ENCODE assay signal across 8 cellular contexts in genomic region chr2:238290079-238290478, GRCh38. TPM values are rescaled to one million over a fixed set of nuclear protein-coding genes. Genes with fewer than 3 reads are reported as not detected.
DNase-seq lines count a peak whose midpoint lies in the region; ATAC-seq and TF ChIP-seq lines count a peak whose summit lies in the region.

No MANE protein-coding gene starts in this region.

- H3K4me1 Mint-ChIP-seq in CD4-positive, alpha-beta T cell (ENCODE audit: low read depth): peaks cover 36% of the 10 kb centered on the region

- H3K27me3 Mint-ChIP-seq in CD4-positive, alpha-beta T cell: no peaks in the 10 kb centered on the region

- H3K36me3 Mint-ChIP-seq in CD4-positive, alpha-beta T cell (ENCODE audit: low read depth): peaks cover 8% of the 10 kb centered on the region

- H3K27ac Mint-ChIP-seq in CD4-positive, alpha-beta T cell: peak overlapping the region; percentile 99

- intact Hi-C loops in CD4-positive, alpha-beta T cell (cut with DNase I, micrococcal nuclease): loop anchor here in 1 of 2 experiments (2.0 kb wide), 1 partner anchor 139 kb away; no protein-coding TSS in a partner anchor
- intact Hi-C loops in left ventricle myocardium superior (cut with micrococcal nuclease) (no loop called here), spleen (cut with DNase I; ENCODE audit: low total_unique reads) (no loop called here)

- peak in 3 of 10 experiments; percentile 13 to 23 (median 19) for DNase-seq in CD4-positive, alpha-beta T cell
- DNase-seq in NCI-H1436 treated with DMSO at 0.1 percent for 48 hours (lab: John Stamatoyannopoulos, UW) (peak; percentile 27), left ventricle myocardium superior (peak; percentile 43), spleen (peak; percentile 82), CD1c-positive myeloid dendritic cell (ENCODE audit: extremely low spot score) (no peak), AML-193 (lab: John Stamatoyannopoulos, UW) (no peak)
- DNase-seq in activated CD8-positive, alpha-beta memory T cell treated with anti-CD3 and anti-CD28 coated beads, Interleukin-2, amount 50 U/mL, for 24 hours (ENCODE audit: extremely low read depth): peak; percentile 3

- H3K27ac ChIP-seq in CD4-positive, alpha-beta T cell (ENCODE audit: low read depth, low read length): no peak overlapping the region
- peak overlapping the region in 5 of 8 donors; percentile 89 to 94 (median 92) for H3K27ac ChIP-seq in spleen

- no peaks in the 10 kb centered on the region for H3K27me3 ChIP-seq in CD4-positive, alpha-beta T cell (ENCODE audit: control insufficient read depth, insufficient read depth, low read length)
- no peaks in the 10 kb centered on the region for H3K27me3 ChIP-seq in spleen (replicated peaks in 1 of 7)

- H3K9me3 Mint-ChIP-seq in CD4-positive, alpha-beta T cell: no peaks in the 10 kb centered on the region

- TF ChIP-seq CTCF in CD4-positive, alpha-beta T cell (IDR thresholded peaks at IDR 0.05): no peak
- TF ChIP-seq CTCF in spleen (IDR thresholded peaks at IDR 0.05 in 8 of 11, conservative IDR thresholded peaks at IDR 0.05 in 3 of 11): no peak

- POLR2A ChIA-PET in CD4-positive, alpha-beta T cell (lab: Charles Lee): interaction anchor here (1.6 kb wide), 1 partner anchor 26 kb away, joined by 7 read pairs; no protein-coding TSS in a partner anchor

- H3K4me1 ChIP-seq in spleen: peaks cover 21 to 49% (median 39%) of the 10 kb centered on the region in 6 donors

- 54 to 66% (median 64%) methylated on average over 8 of the region's 8 CpGs for WGBS in spleen, 5 donors

- no peaks in the 10 kb centered on the region for H3K36me3 ChIP-seq in spleen

- CTCF ChIA-PET in CD4-positive, alpha-beta T cell (lab: Charles Lee): interaction anchor here (1.5 kb wide), 1 partner anchor 27 kb away, joined by 4 read pairs; no protein-coding TSS in a partner anchor

- TF ChIP-seq POLR2A in spleen (IDR thresholded peaks at IDR 0.05): no peak

- no peak for ATAC-seq in CD4-positive, alpha-beta T cell (ENCODE audit: poor library complexity)
- no peak for ATAC-seq in left ventricle myocardium superior
- ATAC-seq in GM21447 (IDR thresholded peaks at IDR 0.05; ENCODE audit: unreplicated experiment): no peak

- H3K4me3 ChIP-seq in spleen: peak overlapping the region in 2 of 8 donors; percentile 70 to 90

- H3K9me3 ChIP-seq in CD4-positive, alpha-beta T cell (ENCODE audit: control insufficient read depth, low read length): no peaks in the 10 kb centered on the region
- H3K9me3 ChIP-seq in spleen: no peaks in the 10 kb centered on the region

- H3K4me3 Mint-ChIP-seq in CD4-positive, alpha-beta T cell: peak overlapping the region; percentile 99

RNA-seq across cellular contexts. Expression of gene PER2, which starts 1.7 kb away (rescaled TPM):
- 10 to 100 TPM; 33.8 to 38.2 TPM for total RNA-seq in CD4-positive, alpha-beta T cell
- total RNA-seq in left ventricle myocardium superior (4.5 TPM), spleen (10 to 100 TPM in 6 of 7 donors, 1 to 10 TPM in 1; 9.7 to 16.2 (median 14.8) TPM)
- 1 to 10 TPM; 2.0 to 3.7 (median 2.6) TPM for polyA plus RNA-seq in spleen

RNA-seq across cellular contexts. Expression of gene TRAF3IP1, which starts 30.2 kb away (rescaled TPM):
- total RNA-seq in CD4-positive, alpha-beta T cell: 1 to 10 TPM; 5.1 to 6.9 TPM
- total RNA-seq in left ventricle myocardium superior (13.8 TPM), spleen (10 to 100 TPM in 4 of 7 donors, 1 to 10 TPM in 3; 7.8 to 19.2 (median 10.8) TPM)
- polyA plus RNA-seq in spleen: 1 to 10 TPM; 2.6 to 3.7 (median 3.2) TPM

RNA-seq across cellular contexts. Expression of gene HES6, which starts 50.2 kb away (rescaled TPM):
- total RNA-seq in CD4-positive, alpha-beta T cell: 1 to 10 TPM; 1.5 to 1.9 TPM
- 2.7 TPM for total RNA-seq in left ventricle myocardium superior
- total RNA-seq in spleen: 10 to 100 TPM in 3 of 7 donors, 1 to 10 TPM in 4; 3.9 to 22.7 (median 8.1) TPM
- 10 to 100 TPM in 1 of 3 donors, 1 to 10 TPM in 2; 6.2 to 14.2 (median 8.6) TPM for polyA plus RNA-seq in spleen

Comparison
In these comparisons a context has a peak if more than half of its experiments do, and no peak if none do; other contexts are left out.
1. DNase-seq: peak in NCI-H1436 treated with DMSO at 0.1 percent for 48 hours (single experiment), activated CD8-positive, alpha-beta memory T cell treated with anti-CD3 and anti-CD28 coated beads, Interleukin-2, amount 50 U/mL, for 24 hours (single experiment), left ventricle myocardium superior (single experiment) and spleen (single experiment); none in CD1c-positive myeloid dendritic cell (single experiment) and AML-193 (0 of 2).